Comparison of ENCODE assay signal across 16 cellular contexts in the genomic region with DNA sequence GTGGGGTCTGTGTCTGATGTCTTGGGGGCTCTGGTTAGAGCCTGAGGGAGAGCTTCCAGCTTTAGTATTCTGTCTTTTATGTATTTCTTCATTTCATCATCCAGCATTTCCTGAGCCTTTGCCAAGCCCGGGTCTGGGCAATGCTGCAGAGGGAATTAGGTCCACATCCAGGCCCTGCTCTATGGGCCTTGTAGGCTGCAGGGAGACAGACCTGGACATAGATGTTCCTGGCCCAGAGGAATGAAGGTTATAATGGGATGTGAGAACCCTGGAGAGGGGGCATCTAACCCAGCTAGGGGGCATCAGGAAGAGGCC. TPM values are rescaled to one million over a fixed set of nuclear protein-coding genes. Genes with fewer than 3 reads are reported as not detected.
"Had no signal": no experiment of that assay in that cellular context is flagged by ENCODE, and none has a peak within 500 bp of the region (broad histone marks: within the 10 kb centered on the region; RNA-seq: fewer than 3 reads in every experiment).

No MANE protein-coding gene starts in this region.

- H3K9me3 ChIP-seq: ascending aorta, esophagus squamous epithelium, gastroesophageal sphincter, neutrophil, right atrium auricular region had no signal

- FAIRE-seq: small intestine had no signal

- H3K4me3 ChIP-seq: ascending aorta, esophagus squamous epithelium, gastroesophageal sphincter, right atrium auricular region had no signal

- DNase-seq: activated CD4-positive, alpha-beta T cell treated with anti-CD3 and anti-CD28 coated beads for 36 hours; activated CD8-positive, alpha-beta memory T cell treated with anti-CD3 and anti-CD28 coated beads, Interleukin-2, amount 50 U/mL, for 4 hours; activated CD8-positive, alpha-beta T cell treated with anti-CD3 and anti-CD28 coated beads for 36 hours; activated naive CD8-positive, alpha-beta T cell treated with anti-CD3 and anti-CD28 coated beads, Interleukin-2, amount 10 ng/mL, durations not matched to agents 7 days and 5 days; activated T-cell treated with anti-CD3 and anti-CD28 coated beads, Interleukin-2, amount 50 U/mL, for 72 hours; esophagus squamous epithelium; hippocampal formation; small intestine; T-helper 9 cell; trophoblast cell had no signal

- ATAC-seq: activated CD4-positive, alpha-beta T cell treated with anti-CD3 and anti-CD28 coated beads for 36 hours; activated CD8-positive, alpha-beta T cell treated with anti-CD3 and anti-CD28 coated beads for 36 hours; activated T-cell treated with anti-CD3 and anti-CD28 coated beads, Interleukin-2, amount 50 U/mL, for 72 hours; gastroesophageal sphincter had no signal

- H3K36me3 Mint-ChIP-seq: activated naive CD8-positive, alpha-beta T cell treated with anti-CD3 and anti-CD28 coated beads, Interleukin-2, amount 10 ng/mL, durations not matched to agents 7 days and 5 days had no signal

- H3K36me3 ChIP-seq: neutrophil had no signal

- H3K27me3 ChIP-seq: ascending aorta, esophagus squamous epithelium, gastroesophageal sphincter, neutrophil, right atrium auricular region had no signal

- H3K4me3 Mint-ChIP-seq: activated CD4-positive, alpha-beta T cell treated with anti-CD3 and anti-CD28 coated beads for 36 hours; activated CD8-positive, alpha-beta T cell treated with anti-CD3 and anti-CD28 coated beads for 36 hours; activated naive CD8-positive, alpha-beta T cell treated with anti-CD3 and anti-CD28 coated beads, Interleukin-2, amount 10 ng/mL, durations not matched to agents 7 days and 5 days; activated T-cell treated with anti-CD3 and anti-CD28 coated beads, Interleukin-2, amount 50 U/mL, for 72 hours had no signal

- H3K27ac ChIP-seq: ascending aorta, esophagus squamous epithelium, gastroesophageal sphincter, neutrophil, right atrium auricular region had no signal

- H3K27me3 Mint-ChIP-seq: activated CD4-positive, alpha-beta T cell treated with anti-CD3 and anti-CD28 coated beads for 36 hours; activated CD8-positive, alpha-beta T cell treated with anti-CD3 and anti-CD28 coated beads for 36 hours; activated naive CD8-positive, alpha-beta T cell treated with anti-CD3 and anti-CD28 coated beads, Interleukin-2, amount 10 ng/mL, durations not matched to agents 7 days and 5 days had no signal

- H3K27ac Mint-ChIP-seq: activated CD4-positive, alpha-beta T cell treated with anti-CD3 and anti-CD28 coated beads for 36 hours; activated CD8-positive, alpha-beta T cell treated with anti-CD3 and anti-CD28 coated beads for 36 hours; activated naive CD8-positive, alpha-beta T cell treated with anti-CD3 and anti-CD28 coated beads, Interleukin-2, amount 10 ng/mL, durations not matched to agents 7 days and 5 days; activated T-cell treated with anti-CD3 and anti-CD28 coated beads, Interleukin-2, amount 50 U/mL, for 72 hours had no signal

- H3K9me3 Mint-ChIP-seq: activated CD8-positive, alpha-beta T cell treated with anti-CD3 and anti-CD28 coated beads for 36 hours; activated naive CD8-positive, alpha-beta T cell treated with anti-CD3 and anti-CD28 coated beads, Interleukin-2, amount 10 ng/mL, durations not matched to agents 7 days and 5 days; activated T-cell treated with anti-CD3 and anti-CD28 coated beads, Interleukin-2, amount 50 U/mL, for 72 hours had no signal

RNA-seq across cellular contexts. Expression of a gene that starts 17.4 kb away (rescaled TPM):
- total RNA-seq: ascending aorta, esophagus squamous epithelium, mesenteric fat pad had no signal

RNA-seq across cellular contexts. Expression of a gene that starts 28.5 kb away (rescaled TPM):
- total RNA-seq: ascending aorta, mesenteric fat pad had no signal

RNA-seq across cellular contexts. Expression of a gene that starts 59.6 kb away (rescaled TPM):
- total RNA-seq: activated CD4-positive, alpha-beta T cell treated with anti-CD3 and anti-CD28 coated beads for 36 hours; activated CD8-positive, alpha-beta T cell treated with anti-CD3 and anti-CD28 coated beads for 36 hours; activated naive CD8-positive, alpha-beta T cell treated with anti-CD3 and anti-CD28 coated beads, Interleukin-2, amount 10 ng/mL, durations not matched to agents 7 days and 5 days; ascending aorta; kidney epithelial cell had no signal
